Comparison of ENCODE assay signal across 22 cellular contexts in the genomic region with DNA sequence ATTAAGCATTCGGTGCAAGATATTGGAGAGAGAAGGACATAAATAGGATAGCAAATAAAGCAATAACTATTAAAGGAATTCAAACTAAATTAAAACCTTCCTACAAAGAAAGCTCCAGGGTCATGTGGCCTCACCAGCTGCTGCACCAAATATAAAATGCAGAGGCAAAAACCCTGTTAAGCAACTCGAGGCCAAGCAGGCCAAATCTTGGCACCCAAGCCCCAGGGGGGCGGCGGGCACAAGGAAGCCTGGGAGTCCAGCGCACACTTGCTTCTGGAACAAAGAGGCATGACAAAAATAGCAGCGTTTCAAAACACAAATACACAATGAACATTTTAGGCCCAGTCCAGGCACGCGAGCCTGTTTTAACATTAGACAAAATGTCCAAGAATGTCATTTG. TPM values are rescaled to one million over a fixed set of nuclear protein-coding genes. Genes with fewer than 3 reads are reported as not detected.
"Had no signal": no experiment of that assay in that cellular context is flagged by ENCODE, and none has a peak within 500 bp of the region (broad histone marks: within the 10 kb centered on the region; RNA-seq: fewer than 3 reads in every experiment).

No MANE protein-coding gene starts in this region.

- H2AFZ ChIP-seq: neural progenitor cell had no signal

- H3K4me1 Mint-ChIP-seq: activated CD4-positive, alpha-beta T cell treated with anti-CD3 and anti-CD28 coated beads for 36 hours; naive thymus-derived CD4-positive, alpha-beta T cell; neural progenitor cell; stimulated activated effector memory CD8-positive, alpha-beta T cell treated with anti-CD3 and anti-CD28 coated beads, Interleukin-12 subunit alpha, Interleukin-12 subunit beta, amount 100 ng/mL, for 72 hours; T-cell; WTC11 had no signal

- ATAC-seq: activated CD4-positive, alpha-beta T cell treated with anti-CD3 and anti-CD28 coated beads for 36 hours; naive thymus-derived CD4-positive, alpha-beta T cell; right lobe of liver; SK-N-SH treated with all-trans-retinoic acid at 6 μM for 48 hours; stimulated activated effector memory CD8-positive, alpha-beta T cell treated with anti-CD3 and anti-CD28 coated beads, Interleukin-12 subunit alpha, Interleukin-12 subunit beta, amount 100 ng/mL, for 72 hours; T-cell; WTC11 had no signal

- H3K9me3 ChIP-seq: prostate gland, right lobe of liver, thoracic aorta had no signal

- H3K27me3 ChIP-seq: right lobe of liver had no signal

- H3K36me3 ChIP-seq: neural progenitor cell, prostate gland, right lobe of liver, thoracic aorta had no signal

- H3K27ac ChIP-seq: neural progenitor cell, prostate gland, right lobe of liver had no signal

- H3K4me3 Mint-ChIP-seq: activated CD4-positive, alpha-beta T cell treated with anti-CD3 and anti-CD28 coated beads for 36 hours; naive thymus-derived CD4-positive, alpha-beta T cell; neural progenitor cell; stimulated activated effector memory CD8-positive, alpha-beta T cell treated with anti-CD3 and anti-CD28 coated beads, Interleukin-12 subunit alpha, Interleukin-12 subunit beta, amount 100 ng/mL, for 72 hours; T-cell; WTC11 had no signal

- H3K4me1 ChIP-seq: neural progenitor cell, prostate gland, right lobe of liver had no signal

- H3K27ac Mint-ChIP-seq: activated CD4-positive, alpha-beta T cell treated with anti-CD3 and anti-CD28 coated beads for 36 hours; neural progenitor cell; stimulated activated effector memory CD8-positive, alpha-beta T cell treated with anti-CD3 and anti-CD28 coated beads, Interleukin-12 subunit alpha, Interleukin-12 subunit beta, amount 100 ng/mL, for 72 hours; T-cell; WTC11 had no signal

- H3K4me2 ChIP-seq: neural progenitor cell, smooth muscle cell had no signal

- H3K9ac ChIP-seq: neural progenitor cell had no signal

- H3K4me3 ChIP-seq: coronary artery, neural progenitor cell, prostate gland, right lobe of liver, smooth muscle cell, thoracic aorta had no signal

- H3K27me3 Mint-ChIP-seq: activated CD4-positive, alpha-beta T cell treated with anti-CD3 and anti-CD28 coated beads for 36 hours had no signal

- DNase-seq: activated CD4-positive, alpha-beta T cell treated with anti-CD3 and anti-CD28 coated beads for 36 hours; activated CD4-positive, alpha-beta T cell treated with anti-CD3 and anti-CD28 coated beads, Interleukin-2, amount 50 U/mL, for 48 hours; activated naive CD4-positive, alpha-beta T cell; hippocampal formation; mammary epithelial cell; naive thymus-derived CD4-positive, alpha-beta T cell; stimulated activated CD4-positive, alpha-beta T cell treated with anti-CD3 and anti-CD28 coated beads, Interleukin-4, amount 100 ng/mL, for 24 hours; T-cell had no signal

- H3K36me3 Mint-ChIP-seq: naive thymus-derived CD4-positive, alpha-beta T cell; neural progenitor cell; stimulated activated effector memory CD8-positive, alpha-beta T cell treated with anti-CD3 and anti-CD28 coated beads, Interleukin-12 subunit alpha, Interleukin-12 subunit beta, amount 100 ng/mL, for 72 hours; T-cell; WTC11 had no signal

- H3K9me3 Mint-ChIP-seq: neural progenitor cell; stimulated activated effector memory CD8-positive, alpha-beta T cell treated with anti-CD3 and anti-CD28 coated beads, Interleukin-12 subunit alpha, Interleukin-12 subunit beta, amount 100 ng/mL, for 72 hours; T-cell had no signal

RNA-seq across cellular contexts. Expression of a gene that starts 20.8 kb away (rescaled TPM):
- total RNA-seq: activated CD4-positive, alpha-beta T cell treated with anti-CD3 and anti-CD28 coated beads for 36 hours; glomerular endothelial cell; mammary epithelial cell; mononuclear cell; naive thymus-derived CD4-positive, alpha-beta T cell; osteoblast; prostate gland; smooth muscle cell; T-cell; thoracic aorta had no signal
- polyA plus RNA-seq: esophagus; keratinocyte; mammary epithelial cell; naive thymus-derived CD4-positive, alpha-beta T cell; smooth muscle cell had no signal

RNA-seq across cellular contexts. Expression of a gene that starts 32.6 kb away (rescaled TPM):
- total RNA-seq: glomerular endothelial cell had no signal
- polyA plus RNA-seq: naive thymus-derived CD4-positive, alpha-beta T cell had no signal
